ENCODE assay signal across 14 cellular contexts in the genomic region with DNA sequence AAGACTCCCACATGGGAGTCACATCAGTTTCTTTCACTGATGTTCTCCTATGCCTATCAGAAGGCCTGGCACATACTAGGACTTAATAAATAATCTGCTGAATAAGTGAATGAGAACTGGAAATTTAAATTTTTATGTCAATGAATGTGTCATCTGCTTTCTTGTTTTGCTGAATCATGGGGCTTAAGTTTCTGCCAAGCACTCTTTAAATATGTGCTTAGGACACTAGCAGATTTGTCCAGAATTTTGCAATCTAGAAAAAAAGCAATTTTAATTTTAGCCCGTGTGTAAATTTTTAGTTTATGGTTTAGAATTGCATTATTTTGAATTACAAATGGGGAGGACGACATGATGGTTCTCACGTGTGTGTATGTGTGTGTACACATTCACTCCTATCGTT.
DNase-seq lines count a peak whose midpoint lies in the region; ATAC-seq and TF ChIP-seq lines count a peak whose summit lies in the region.
"Had no signal": no experiment of that assay in that cellular context is flagged by ENCODE, and none has a peak within 500 bp of the region (broad histone marks: within the 10 kb centered on the region; RNA-seq: fewer than 3 reads in every experiment).

No MANE protein-coding gene starts in this region.

- no CpG with 5 or more reads among the region's 4 CpGs for WGBS in mesendoderm (ENCODE audit: extremely low coverage, insufficient coverage, low lambda C conversion rate)

- no peaks in the 10 kb centered on the region for H3K79me1 ChIP-seq in mesendoderm (ENCODE audit: low read length)

- H3K4me2 ChIP-seq in mesendoderm (ENCODE audit: low read length), result no peak overlapping the region

- H3K27me3 ChIP-seq in mesendoderm (ENCODE audit: insufficient read depth, low read length, poor library complexity), result no peaks in the 10 kb centered on the region
- H3K27me3 ChIP-seq: MG63 had no signal

- H3K79me2 ChIP-seq in mesendoderm (ENCODE audit: control insufficient read depth, insufficient read depth, low read length), result no peaks in the 10 kb centered on the region

- H3K9me3 ChIP-seq in mucosa of descending colon, result no peaks in the 10 kb centered on the region

- H3K4ac ChIP-seq in mesendoderm (ENCODE audit: low read depth, low read length), result no peak overlapping the region

- no peak overlapping the region for H3K23ac ChIP-seq in mesendoderm (ENCODE audit: low read length)

- H4K8ac ChIP-seq in mesendoderm (ENCODE audit: low read depth, low read length), result no peak overlapping the region

- no peak overlapping the region for H3K9ac ChIP-seq in mesendoderm (ENCODE audit: low read length)

- H3K4me3 ChIP-seq in mesendoderm (ENCODE audit: low read length), result no peak overlapping the region
- H3K4me3 ChIP-seq in mucosa of descending colon, result no peak overlapping the region

- intact Hi-C loops in mucosa of descending colon (cut with DNase I, micrococcal nuclease), result no loop called here

- H3K27ac ChIP-seq in caudate nucleus (ENCODE audit: low read depth, low read length) (peak overlapping the region; percentile 98), substantia nigra (ENCODE audit: low read depth, low read length, poor library complexity, severe bottlenecking) (peak overlapping the region; percentile 16), mesendoderm (ENCODE audit: low read depth, low read length) (no peak overlapping the region)

- DNase-seq in LHCN-M2 (ENCODE audit: low read depth), result peak; percentile 55
- DNase-seq in caudate nucleus (lab: John Stamatoyannopoulos, UW), result no peak
- DNase-seq in kidney tubule cell (ENCODE audit: low spot score), result peak; percentile 21
- no peak for DNase-seq in substantia nigra (lab: John Stamatoyannopoulos, UW)
- no peak for DNase-seq in mesendoderm
- DNase-seq in SIG-M5 (lab: John Stamatoyannopoulos, UW), result no peak
- DNase-seq in NCI-H524 (lab: John Stamatoyannopoulos, UW), result no peak
- no peak for DNase-seq in mucosa of descending colon
- DNase-seq: activated CD8-positive, alpha-beta T cell treated with anti-CD3 and anti-CD28 coated beads, Interleukin-2, amount 10 ng/mL, durations not matched to agents 7 days and 5 days; CD4-positive, alpha-beta memory T cell; endodermal cell; MG63; T-helper 2 cell had no signal

- no peak overlapping the region for H2BK120ac ChIP-seq in mesendoderm (ENCODE audit: low read depth, low read length)

- H3K4me1 ChIP-seq in mesendoderm (ENCODE audit: control insufficient read depth, low read depth, low read length) (no peaks in the 10 kb centered on the region), mucosa of descending colon (ENCODE audit: low read depth) (no peaks in the 10 kb centered on the region)

- no peak overlapping the region for H4K5ac ChIP-seq in mesendoderm (ENCODE audit: low read length)

- H2BK5ac ChIP-seq in mesendoderm (ENCODE audit: low read length), result no peak overlapping the region

- no peak overlapping the region for H3K56ac ChIP-seq in mesendoderm (ENCODE audit: low read length)

- no peak overlapping the region for H3K18ac ChIP-seq in mesendoderm (ENCODE audit: low read length)

- no peak for ATAC-seq in mucosa of descending colon
- ATAC-seq: activated CD8-positive, alpha-beta T cell treated with anti-CD3 and anti-CD28 coated beads, Interleukin-2, amount 10 ng/mL, durations not matched to agents 7 days and 5 days; activated naive CD4-positive, alpha-beta T cell treated with anti-CD3 and anti-CD28 coated beads, Interleukin-2, amount 50 U/mL, for 72 hours had no signal

- TF ChIP-seq CTCF in mucosa of descending colon (IDR thresholded peaks at IDR 0.05), result no peak

- H3K36me3 ChIP-seq in mesendoderm (ENCODE audit: control insufficient read depth, insufficient read depth, low read length), result no peaks in the 10 kb centered on the region
- no peaks in the 10 kb centered on the region for H3K36me3 ChIP-seq in mucosa of descending colon (ENCODE audit: low read depth)

- H2BK15ac ChIP-seq in mesendoderm (replicated peaks; ENCODE audit: low read depth), result no peak overlapping the region

- H2AK5ac ChIP-seq in mesendoderm (ENCODE audit: low read length), result no peak overlapping the region

Comparison
In these comparisons a context has a peak if more than half of its experiments do, and no peak if none do; other contexts are left out.
1. DNase-seq: peak in LHCN-M2 (single experiment) and kidney tubule cell (single experiment); none in caudate nucleus (0 of 61), substantia nigra (0 of 49), mesendoderm (single experiment), SIG-M5 (single experiment), NCI-H524 (0 of 2) and mucosa of descending colon (0 of 3).